ENCODE assay signal across 21 cellular contexts in the genomic region with DNA sequence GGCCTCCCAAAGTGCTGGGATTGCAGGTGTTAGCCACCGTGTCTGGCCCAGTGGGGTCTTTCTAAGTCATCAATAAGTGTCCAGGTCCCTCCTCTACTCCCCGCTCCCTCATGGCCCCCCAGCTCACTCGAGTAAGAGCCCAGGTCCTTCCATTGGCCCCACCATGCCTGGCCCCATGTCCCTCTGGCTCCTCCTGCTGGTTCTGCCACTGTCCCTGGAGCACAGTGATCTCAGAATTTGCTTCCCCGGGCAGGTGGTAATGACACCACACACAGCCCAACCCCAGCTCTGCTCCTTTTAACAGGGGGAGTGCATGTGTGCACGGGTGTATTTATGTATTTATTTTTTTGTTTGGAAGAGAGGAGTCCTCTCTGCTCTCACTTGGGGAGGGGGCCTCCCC. TPM values are rescaled to one million over a fixed set of nuclear protein-coding genes. Genes with fewer than 3 reads are reported as not detected.
DNase-seq lines count a peak whose midpoint lies in the region; ATAC-seq and TF ChIP-seq lines count a peak whose summit lies in the region.
"Had no signal": no experiment of that assay in that cellular context is flagged by ENCODE, and none has a peak within 500 bp of the region (broad histone marks: within the 10 kb centered on the region; RNA-seq: fewer than 3 reads in every experiment).

No MANE protein-coding gene starts in this region.

- H3K27me3 Mint-ChIP-seq in activated T-helper 17 cell treated with anti-CD3 and anti-CD28 coated beads, Interleukin-2, amount 50 U/mL, for 72 hours = no peaks in the 10 kb centered on the region

- H3F3A ChIP-seq in Loucy (ENCODE audit: low read depth) = no peaks in the 10 kb centered on the region

- 0 out of 2 replicates have a peak, but pooled peaks have one; percentile 15 for TF ChIP-seq CTCF in Loucy (conservative IDR thresholded peaks at IDR 0.05; ENCODE audit: low read length)
- peak; percentile 8 for TF ChIP-seq CTCF in osteoblast (IDR thresholded peaks at IDR 0.05; ENCODE audit: extremely low read depth, low read depth, low read length)

- no peaks in the 10 kb centered on the region for H3K27me3 ChIP-seq in Loucy (ENCODE audit: insufficient read depth, low read length, poor library complexity, severe bottlenecking)
- H3K27me3 ChIP-seq in osteoblast (ENCODE audit: insufficient read depth, low read length) = peaks cover 9% of the 10 kb centered on the region

- H3K27ac ChIP-seq in osteoblast (ENCODE audit: low read depth, low read length) = no peak overlapping the region
- H3K27ac ChIP-seq: coronary artery, heart right ventricle, HL-60, sigmoid colon, suprapubic skin had no signal

- H3K9me3 ChIP-seq in Loucy (ENCODE audit: insufficient read depth, low read depth, low read length) (no peaks in the 10 kb centered on the region), osteoblast (ENCODE audit: low read depth, low read length) (no peaks in the 10 kb centered on the region)
- H3K9me3 ChIP-seq: heart right ventricle, sigmoid colon, suprapubic skin had no signal

- no peaks in the 10 kb centered on the region for H3K4me1 ChIP-seq in Loucy (ENCODE audit: insufficient read depth, low read length, poor library complexity, severe bottlenecking)
- no peaks in the 10 kb centered on the region for H3K4me1 ChIP-seq in osteoblast (ENCODE audit: insufficient read depth, low read length)
- H3K4me1 ChIP-seq: heart right ventricle, sigmoid colon, suprapubic skin had no signal

- no peaks in the 10 kb centered on the region for H3K9me3 Mint-ChIP-seq in activated T-helper 17 cell treated with anti-CD3 and anti-CD28 coated beads, Interleukin-2, amount 50 U/mL, for 72 hours
- H3K9me3 Mint-ChIP-seq: mesothelial cell of epicardium had no signal

- H3K4me1 Mint-ChIP-seq in activated T-helper 17 cell treated with anti-CD3 and anti-CD28 coated beads, Interleukin-2, amount 50 U/mL, for 72 hours = no peaks in the 10 kb centered on the region

- H3K9ac ChIP-seq in Loucy (ENCODE audit: low read depth, low read length, poor library complexity, severe bottlenecking) = no peak overlapping the region

- H3K36me3 ChIP-seq in Loucy (ENCODE audit: insufficient read depth, low read length) = no peaks in the 10 kb centered on the region
- H3K36me3 ChIP-seq in osteoblast (ENCODE audit: insufficient read depth, low read length) = no peaks in the 10 kb centered on the region
- H3K36me3 ChIP-seq: heart right ventricle, sigmoid colon, suprapubic skin had no signal

- H3K79me2 ChIP-seq in Loucy (ENCODE audit: insufficient read depth, low read length) = no peaks in the 10 kb centered on the region
- H3K79me2 ChIP-seq in osteoblast (ENCODE audit: insufficient read depth, low read length) = no peaks in the 10 kb centered on the region

- H2AFZ ChIP-seq in Loucy (ENCODE audit: low read length) (no peak overlapping the region), osteoblast (ENCODE audit: low read length) (no peak overlapping the region)

- H3K4me3 ChIP-seq in Loucy (ENCODE audit: low read length, poor library complexity, severe bottlenecking) (no peak overlapping the region), osteoblast (ENCODE audit: insufficient read depth, low read length) (no peak overlapping the region)
- H3K4me3 ChIP-seq: coronary artery, heart right ventricle, sigmoid colon, suprapubic skin had no signal

- no peaks in the 10 kb centered on the region for H3K36me3 Mint-ChIP-seq in activated T-helper 17 cell treated with anti-CD3 and anti-CD28 coated beads, Interleukin-2, amount 50 U/mL, for 72 hours (ENCODE audit: low read depth)
- H3K36me3 Mint-ChIP-seq: mesothelial cell of epicardium had no signal

- H3K4me2 ChIP-seq in Loucy (ENCODE audit: low read depth, low read length, poor library complexity, severe bottlenecking) (no peak overlapping the region), osteoblast (ENCODE audit: insufficient read depth, low read length) (no peak overlapping the region)

- ATAC-seq in activated T-helper 17 cell treated with anti-CD3 and anti-CD28 coated beads, Interleukin-2, amount 50 U/mL, for 72 hours (replicated peaks) = no peak
- ATAC-seq in HG03342 (IDR thresholded peaks at IDR 0.05; ENCODE audit: unreplicated experiment) (no peak), GM19328 (IDR thresholded peaks at IDR 0.05; ENCODE audit: unreplicated experiment) (no peak), HG03280 (IDR thresholded peaks at IDR 0.05; ENCODE audit: unreplicated experiment) (no peak)
- ATAC-seq: heart right ventricle had no signal

- no peaks in the 10 kb centered on the region for H4K20me1 ChIP-seq in Loucy (ENCODE audit: insufficient read depth, low read length, poor library complexity, severe bottlenecking)
- no peaks in the 10 kb centered on the region for H4K20me1 ChIP-seq in osteoblast (ENCODE audit: insufficient read depth, low read length)

- H3K9me2 ChIP-seq in Loucy (replicated peaks; ENCODE audit: low read depth, low read length) = no peaks in the 10 kb centered on the region

- H3K4me3 Mint-ChIP-seq in activated T-helper 17 cell treated with anti-CD3 and anti-CD28 coated beads, Interleukin-2, amount 50 U/mL, for 72 hours = no peak overlapping the region
- H3K4me3 Mint-ChIP-seq: mesothelial cell of epicardium had no signal

- DNase-seq in EH (ENCODE audit: low read depth) = peak; percentile 22
- DNase-seq in osteoblast (ENCODE audit: insufficient read length, low spot score, missing footprints) = peak; percentile 63
- DNase-seq: activated CD4-positive, CD25-positive, alpha-beta regulatory T cell; aorta; heart right ventricle; KG1; kidney glomerular epithelial cell; NCI-H146; NCI-H510A treated with DMSO at 0.1 percent for 48 hours; sigmoid colon; stimulated activated CD4-positive, alpha-beta T cell treated with anti-CD3 and anti-CD28 coated beads, Interleukin-2, amount 100 ng/mL, for 48 hours; stimulated activated CD8-positive, alpha-beta memory T cell treated with anti-CD3 and anti-CD28 coated beads, Interleukin-4, amount 100 ng/mL, for 48 hours had no signal

- H3K27ac Mint-ChIP-seq in activated T-helper 17 cell treated with anti-CD3 and anti-CD28 coated beads, Interleukin-2, amount 50 U/mL, for 72 hours = peak overlapping the region; percentile 28
- H3K27ac Mint-ChIP-seq: mesothelial cell of epicardium had no signal

RNA-seq across cellular contexts. Expression of a gene that starts 19.6 kb away (rescaled TPM):
- total RNA-seq in activated T-helper 17 cell treated with anti-CD3 and anti-CD28 coated beads, Interleukin-2, amount 50 U/mL, for 72 hours = under 1 TPM; 0.16 to 0.39 TPM
- total RNA-seq in osteoblast = 0.36 and 0.59 TPM in 2 replicates
